In the genomic region with DNA sequence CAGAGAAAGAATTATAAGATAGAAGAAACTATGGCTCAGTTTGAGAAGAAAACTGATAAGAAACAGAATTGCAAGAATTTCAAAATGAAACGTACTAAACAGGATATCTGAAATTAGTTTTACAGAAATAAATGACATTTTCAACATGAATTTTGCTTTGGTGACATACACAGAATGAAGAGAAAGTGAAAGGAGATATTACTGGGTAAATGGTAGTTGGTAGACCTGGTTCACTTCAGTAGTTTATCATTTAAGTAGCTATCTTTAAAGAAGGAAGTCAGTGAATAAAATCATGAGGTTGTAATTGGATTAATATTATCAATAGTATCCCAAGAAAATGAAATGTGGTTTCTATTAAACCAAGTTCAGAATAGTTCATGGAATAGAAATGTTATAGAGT, we compare ENCODE assay signal across 34 cellular contexts.
"Had no signal": no experiment of that assay in that cellular context is flagged by ENCODE, and none has a peak within 500 bp of the region (broad histone marks: within the 10 kb centered on the region; RNA-seq: fewer than 3 reads in every experiment).

No MANE protein-coding gene starts in this region.

- H3K4me1 ChIP-seq: adrenal gland, esophagus muscularis mucosa, foreskin keratinocyte, gastrocnemius medialis, heart right ventricle had no signal

- H3K4me1 Mint-ChIP-seq: activated B cell treated with CpG ODN at 0.5 μM for 24 hours; activated naive CD4-positive, alpha-beta T cell treated with anti-CD3 and anti-CD28 coated beads, Interleukin-2, amount 50 U/mL, for 24 hours; activated naive CD8-positive, alpha-beta T cell treated with anti-CD3 and anti-CD28 coated beads for 36 hours; activated naive CD8-positive, alpha-beta T cell treated with anti-CD3 and anti-CD28 coated beads, Interleukin-2, amount 50 U/mL, for 24 hours; brain; central memory CD8-positive, alpha-beta T cell; T-helper 17 cell had no signal

- H3K4me3 ChIP-seq: adrenal gland, coronary artery, esophagus muscularis mucosa, gastrocnemius medialis, heart right ventricle had no signal

- H3K9me3 ChIP-seq: adrenal gland, esophagus muscularis mucosa, gastrocnemius medialis had no signal

- H3K36me3 Mint-ChIP-seq: activated naive CD4-positive, alpha-beta T cell treated with anti-CD3 and anti-CD28 coated beads, Interleukin-2, amount 50 U/mL, for 24 hours; activated naive CD8-positive, alpha-beta T cell treated with anti-CD3 and anti-CD28 coated beads for 36 hours had no signal

- H3K27me3 ChIP-seq: adrenal gland, dorsolateral prefrontal cortex, esophagus muscularis mucosa, foreskin keratinocyte, gastrocnemius medialis, heart right ventricle had no signal

- ATAC-seq: activated CD4-positive, CD25-positive, alpha-beta regulatory T cell treated with anti-CD3 and anti-CD28 coated beads, Interleukin-2, amount 50 U/mL, for 24 hours; activated CD8-positive, alpha-beta T cell treated with anti-CD3 and anti-CD28 coated beads for 36 hours; activated naive CD8-positive, alpha-beta T cell treated with anti-CD3 and anti-CD28 coated beads, Interleukin-2, amount 50 U/mL, for 24 hours; gastrocnemius medialis; heart right ventricle; T-helper 17 cell had no signal

- H3K9me3 Mint-ChIP-seq: activated B cell treated with CpG ODN at 0.5 μM for 24 hours; activated CD8-positive, alpha-beta T cell treated with anti-CD3 and anti-CD28 coated beads for 36 hours; activated naive CD4-positive, alpha-beta T cell treated with anti-CD3 and anti-CD28 coated beads for 36 hours; activated naive CD4-positive, alpha-beta T cell treated with anti-CD3 and anti-CD28 coated beads, Interleukin-2, amount 50 U/mL, for 24 hours; activated naive CD8-positive, alpha-beta T cell treated with anti-CD3 and anti-CD28 coated beads for 36 hours; activated naive CD8-positive, alpha-beta T cell treated with anti-CD3 and anti-CD28 coated beads, Interleukin-2, amount 50 U/mL, for 24 hours; activated T-helper 1 cell treated with anti-CD3 and anti-CD28 coated beads, Interleukin-12 subunit alpha, Interleukin-12 subunit beta, Interleukin-2, Interleukin-4 antibody, amounts not matched to agents 30 ng/mL and 10 ng/mL and 1 ng/mL, durations not matched to agents 14 hours and 24 hours and 36 hours; activated T-helper 2 cell treated with anti-CD3 and anti-CD28 coated beads, Interferon-gamma antibody, Interleukin-2, Interleukin-4, amounts not matched to agents 10 μg/mL and 5 μg/mL and 100 μg/mL, durations not matched to agents 14 hours and 24 hours and 36 hours; dendritic cell treated with granulocyte-macrophage colony-stimulating factor and Interleukin-4, amounts not matched to agents 40 ng/mL and 50 ng/mL, for 4 days; T-helper 2 cell treated with Interferon-gamma antibody and Interleukin-4, amounts not matched to agents 5 μg/mL and 100 μg/mL, for 36 hours had no signal

- H3K36me3 ChIP-seq: adrenal gland, esophagus muscularis mucosa, gastrocnemius medialis, heart right ventricle, WERI-Rb-1 had no signal

- H3K4me3 Mint-ChIP-seq: activated B cell treated with CpG ODN at 0.5 μM for 24 hours; activated CD8-positive, alpha-beta T cell treated with anti-CD3 and anti-CD28 coated beads for 36 hours; activated naive CD4-positive, alpha-beta T cell treated with anti-CD3 and anti-CD28 coated beads for 36 hours; activated naive CD4-positive, alpha-beta T cell treated with anti-CD3 and anti-CD28 coated beads, Interleukin-2, amount 50 U/mL, for 24 hours; activated naive CD8-positive, alpha-beta T cell treated with anti-CD3 and anti-CD28 coated beads for 36 hours; activated naive CD8-positive, alpha-beta T cell treated with anti-CD3 and anti-CD28 coated beads, Interleukin-2, amount 50 U/mL, for 24 hours; activated T-helper 1 cell treated with anti-CD3 and anti-CD28 coated beads, Interleukin-12 subunit alpha, Interleukin-12 subunit beta, Interleukin-2, Interleukin-4 antibody, amounts not matched to agents 30 ng/mL and 10 ng/mL and 1 ng/mL, durations not matched to agents 14 hours and 24 hours and 36 hours; brain; central memory CD8-positive, alpha-beta T cell; dendritic cell treated with granulocyte-macrophage colony-stimulating factor and Interleukin-4, amounts not matched to agents 40 ng/mL and 50 ng/mL, for 4 days; T-helper 17 cell; T-helper 2 cell treated with Interferon-gamma antibody and Interleukin-4, amounts not matched to agents 5 μg/mL and 100 μg/mL, for 36 hours had no signal

- DNase-seq: activated B cell treated with CpG ODN at 0.5 μM for 24 hours; activated CD4-positive, alpha-beta T cell treated with anti-CD3 and anti-CD28 coated beads for 48 hours; activated CD4-positive, alpha-beta T cell treated with anti-CD3 and anti-CD28 coated beads, Interleukin-2, amount 50 U/mL, for 1 hour; activated CD4-positive, alpha-beta T cell treated with anti-CD3 and anti-CD28 coated beads, Interleukin-2, amount 50 U/mL, for 48 hours; activated CD8-positive, alpha-beta memory T cell treated with anti-CD3 and anti-CD28 coated beads for 24 hours; activated CD8-positive, alpha-beta T cell treated with anti-CD3 and anti-CD28 coated beads for 36 hours; activated effector memory CD4-positive, alpha-beta T cell treated with anti-CD3 and anti-CD28 coated beads, Interleukin-2, amount 50 U/mL, for 16 hours; activated naive CD4-positive, alpha-beta T cell treated with anti-CD3 and anti-CD28 coated beads for 36 hours; activated naive CD8-positive, alpha-beta T cell treated with anti-CD3 and anti-CD28 coated beads for 36 hours; activated naive CD8-positive, alpha-beta T cell treated with anti-CD3 and anti-CD28 coated beads, Interleukin-2, amount 50 U/mL, for 24 hours; activated T-cell treated with anti-CD3 and anti-CD28 coated beads, Interleukin-2, amount 50 U/mL, for 48 hours; adrenal gland; amygdala; aorta; dorsolateral prefrontal cortex; effector memory CD4-positive, alpha-beta T cell; erythroblast; gastrocnemius medialis; heart right ventricle; T-helper 1 cell; T-helper 17 cell; T1000; WERI-Rb-1 had no signal

- H3K27me3 Mint-ChIP-seq: activated B cell treated with CpG ODN at 0.5 μM for 24 hours; activated CD8-positive, alpha-beta T cell treated with anti-CD3 and anti-CD28 coated beads for 36 hours; activated naive CD4-positive, alpha-beta T cell treated with anti-CD3 and anti-CD28 coated beads, Interleukin-2, amount 50 U/mL, for 24 hours; activated naive CD8-positive, alpha-beta T cell treated with anti-CD3 and anti-CD28 coated beads for 36 hours; activated naive CD8-positive, alpha-beta T cell treated with anti-CD3 and anti-CD28 coated beads, Interleukin-2, amount 50 U/mL, for 24 hours; brain; central memory CD8-positive, alpha-beta T cell; dendritic cell treated with granulocyte-macrophage colony-stimulating factor and Interleukin-4, amounts not matched to agents 40 ng/mL and 50 ng/mL, for 4 days; T-helper 17 cell had no signal

- H3K27ac ChIP-seq: adrenal gland, coronary artery, esophagus muscularis mucosa, foreskin keratinocyte, gastrocnemius medialis, heart right ventricle, WERI-Rb-1 had no signal

- H3K27ac Mint-ChIP-seq: activated B cell treated with CpG ODN at 0.5 μM for 24 hours; activated CD8-positive, alpha-beta T cell treated with anti-CD3 and anti-CD28 coated beads for 36 hours; activated naive CD4-positive, alpha-beta T cell treated with anti-CD3 and anti-CD28 coated beads for 36 hours; activated naive CD4-positive, alpha-beta T cell treated with anti-CD3 and anti-CD28 coated beads, Interleukin-2, amount 50 U/mL, for 24 hours; activated naive CD8-positive, alpha-beta T cell treated with anti-CD3 and anti-CD28 coated beads for 36 hours; activated naive CD8-positive, alpha-beta T cell treated with anti-CD3 and anti-CD28 coated beads, Interleukin-2, amount 50 U/mL, for 24 hours; activated T-helper 1 cell treated with anti-CD3 and anti-CD28 coated beads, Interleukin-12 subunit alpha, Interleukin-12 subunit beta, Interleukin-2, Interleukin-4 antibody, amounts not matched to agents 30 ng/mL and 10 ng/mL and 1 ng/mL, durations not matched to agents 14 hours and 24 hours and 36 hours; activated T-helper 2 cell treated with anti-CD3 and anti-CD28 coated beads, Interferon-gamma antibody, Interleukin-2, Interleukin-4, amounts not matched to agents 10 μg/mL and 5 μg/mL and 100 μg/mL, durations not matched to agents 14 hours and 24 hours and 36 hours; brain; dendritic cell treated with granulocyte-macrophage colony-stimulating factor and Interleukin-4, amounts not matched to agents 40 ng/mL and 50 ng/mL, for 4 days; T-helper 17 cell; T-helper 2 cell treated with Interferon-gamma antibody and Interleukin-4, amounts not matched to agents 5 μg/mL and 100 μg/mL, for 36 hours had no signal
